Comparison of ENCODE assay signal across 8 cellular contexts in the genomic region with DNA sequence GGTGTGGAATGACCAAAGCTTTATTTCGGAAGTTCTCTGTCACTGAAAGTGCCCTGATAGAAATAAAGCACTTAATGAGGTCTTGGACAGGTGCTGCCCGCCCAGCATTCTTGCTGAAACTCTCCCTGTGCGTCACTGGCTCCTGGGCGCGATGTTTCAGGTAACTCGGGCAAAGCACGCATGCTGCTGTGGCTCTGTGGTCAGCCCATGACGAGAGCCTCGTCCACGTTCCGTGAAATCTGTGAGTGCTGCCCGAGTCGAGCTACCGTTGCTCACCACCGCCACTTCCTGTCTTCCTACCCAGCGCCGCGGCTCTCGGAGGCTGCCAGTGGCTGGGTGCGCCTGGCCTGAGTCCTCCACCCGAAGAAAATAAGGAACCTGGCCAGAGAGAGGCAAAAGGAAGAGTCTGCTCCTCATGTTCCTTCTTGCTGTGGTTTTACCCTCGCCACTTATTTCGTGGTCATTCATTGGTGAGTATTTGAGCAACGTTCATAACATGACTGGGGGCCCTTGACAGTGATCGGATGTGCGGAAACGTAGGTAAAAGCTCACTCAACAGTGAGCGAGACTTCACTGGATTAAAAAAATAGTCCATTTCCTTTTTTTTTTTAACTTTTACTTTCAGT.
DNase-seq lines count a peak whose midpoint lies in the region; ATAC-seq and TF ChIP-seq lines count a peak whose summit lies in the region.

No MANE protein-coding gene starts in this region.

- no peaks in the 10 kb centered on the region for H3K9me3 Mint-ChIP-seq in stimulated activated memory B cell treated with anti-CD40 and anti-IgM and Interleukin-4, amounts not matched to agents 10 μg/mL and 1 μg/mL and 100 μg/mL, for 72 hours

- ATAC-seq in GM18499 (IDR thresholded peaks at IDR 0.05; ENCODE audit: insufficient read depth, unreplicated experiment) (peak; percentile 52), HG02852 (IDR thresholded peaks at IDR 0.05; ENCODE audit: unreplicated experiment) (peak; percentile 69)
- peak; percentile 94 for ATAC-seq in stimulated activated memory B cell treated with anti-CD40 and anti-IgM and Interleukin-4, amounts not matched to agents 10 μg/mL and 1 μg/mL and 100 μg/mL, for 72 hours

- CTCF ChIA-PET in HEK293T (lab: Yijun Ruan, JAX): no interaction called here

- peaks cover 64% of the 10 kb centered on the region for H3K4me1 Mint-ChIP-seq in stimulated activated memory B cell treated with anti-CD40 and anti-IgM and Interleukin-4, amounts not matched to agents 10 μg/mL and 1 μg/mL and 100 μg/mL, for 72 hours

- no peaks in the 10 kb centered on the region for H3K27me3 Mint-ChIP-seq in stimulated activated memory B cell treated with anti-CD40 and anti-IgM and Interleukin-4, amounts not matched to agents 10 μg/mL and 1 μg/mL and 100 μg/mL, for 72 hours

- H3K36me3 Mint-ChIP-seq in stimulated activated memory B cell treated with anti-CD40 and anti-IgM and Interleukin-4, amounts not matched to agents 10 μg/mL and 1 μg/mL and 100 μg/mL, for 72 hours: peaks cover 2% of the 10 kb centered on the region

- peak overlapping the region; percentile 89 for H3K4me3 Mint-ChIP-seq in stimulated activated memory B cell treated with anti-CD40 and anti-IgM and Interleukin-4, amounts not matched to agents 10 μg/mL and 1 μg/mL and 100 μg/mL, for 72 hours

- POLR2A ChIA-PET in HEK293T (lab: Yijun Ruan, JAX): no interaction called here

- H3K27ac Mint-ChIP-seq in stimulated activated memory B cell treated with anti-CD40 and anti-IgM and Interleukin-4, amounts not matched to agents 10 μg/mL and 1 μg/mL and 100 μg/mL, for 72 hours: peak overlapping the region; percentile 100

- DNase-seq in RPMI8226 (peak; percentile 80), activated gamma-delta T cell (lab: John Stamatoyannopoulos, UW) (peak; percentile 65), mesenteric fat pad (ENCODE audit: low spot score) (peak; percentile 92), HEK293T (ENCODE audit: extremely low spot score) (no peak), HT-29 (ENCODE audit: low spot score) (no peak)

TF ChIP-seq in HEK293T, 16 proteins besides CTCF, POLR2A, EP300 and RAD21:
- no peak for TF ChIP-seq ELF4 (IDR thresholded peaks at IDR 0.05)
- no peak for TF ChIP-seq ARNT (IDR thresholded peaks at IDR 0.05)
- no peak for TF ChIP-seq ZNF384 (IDR thresholded peaks at IDR 0.05)
- TF ChIP-seq NFRKB (IDR thresholded peaks at IDR 0.05): no peak
- no peak for TF ChIP-seq BHLHE40 (IDR thresholded peaks at IDR 0.05; ENCODE audit: borderline replicate concordance)
- TF ChIP-seq, protein P1, sequence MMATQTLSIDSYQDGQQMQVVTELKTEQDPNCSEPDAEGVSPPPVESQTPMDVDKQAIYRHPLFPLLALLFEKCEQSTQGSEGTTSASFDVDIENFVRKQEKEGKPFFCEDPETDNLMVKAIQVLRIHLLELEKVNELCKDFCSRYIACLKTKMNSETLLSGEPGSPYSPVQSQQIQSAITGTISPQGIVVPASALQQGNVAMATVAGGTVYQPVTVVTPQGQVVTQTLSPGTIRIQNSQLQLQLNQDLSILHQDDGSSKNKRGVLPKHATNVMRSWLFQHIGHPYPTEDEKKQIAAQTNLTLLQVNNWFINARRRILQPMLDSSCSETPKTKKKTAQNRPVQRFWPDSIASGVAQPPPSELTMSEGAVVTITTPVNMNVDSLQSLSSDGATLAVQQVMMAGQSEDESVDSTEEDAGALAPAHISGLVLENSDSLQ (IDR thresholded peaks at IDR 0.05): no peak
- no peak for TF ChIP-seq FOXM1 (IDR thresholded peaks at IDR 0.05; ENCODE audit: borderline replicate concordance)
- TF ChIP-seq FOXK2 (IDR thresholded peaks at IDR 0.05): no peak
- no peak for TF ChIP-seq HDGF (IDR thresholded peaks at IDR 0.05; ENCODE audit: borderline replicate concordance)
- no peak for TF ChIP-seq LEF1 (IDR thresholded peaks at IDR 0.05; ENCODE audit: borderline replicate concordance)
- no peak for TF ChIP-seq TARDBP (IDR thresholded peaks at IDR 0.05)
- no peak for TF ChIP-seq SP1 (IDR thresholded peaks at IDR 0.05)

Comparison
In these comparisons a context has a peak if more than half of its experiments do, and no peak if none do; other contexts are left out.
1. DNase-seq: peak in RPMI8226 (single experiment), activated gamma-delta T cell (single experiment) and mesenteric fat pad (single experiment); none in HEK293T (single experiment) and HT-29 (single experiment).
2. Peak in every context shown above with its lines, with median percentiles within 50 percentile points of each other: ATAC-seq.